1 cellular context compared by ENCODE assay signal in genomic region chr7:114298011-114298410, GRCh38.
TF ChIP-seq lines count a peak whose summit lies in the region.

No MANE protein-coding gene starts in this region.

TF ChIP-seq in SK-N-SH, 30 proteins besides CTCF, POLR2A, EP300 and RAD21 (continued from another document):
- TF ChIP-seq USF1 (IDR thresholded peaks at IDR 0.05; ENCODE audit: borderline replicate concordance, low read depth) (no peak), FOSL2 (IDR thresholded peaks at IDR 0.05; ENCODE audit: borderline replicate concordance, low read depth) (no peak), MXI1 (IDR thresholded peaks at IDR 0.05; ENCODE audit: low read depth, low read length) (no peak), RFX5 (IDR thresholded peaks at IDR 0.05; ENCODE audit: low read length) (no peak), TAF1 (IDR thresholded peaks at IDR 0.05; ENCODE audit: borderline replicate concordance, low read depth, low read length) (no peak), RCOR1 (IDR thresholded peaks at IDR 0.05; ENCODE audit: low read length) (no peak), REST (IDR thresholded peaks at IDR 0.05; ENCODE audit: low read depth, low read length) (no peak)
- TF ChIP-seq, protein P1, sequence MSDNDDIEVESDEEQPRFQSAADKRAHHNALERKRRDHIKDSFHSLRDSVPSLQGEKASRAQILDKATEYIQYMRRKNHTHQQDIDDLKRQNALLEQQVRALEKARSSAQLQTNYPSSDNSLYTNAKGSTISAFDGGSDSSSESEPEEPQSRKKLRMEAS (IDR thresholded peaks at IDR 0.05; ENCODE audit: low read depth) = no peak
- TF ChIP-seq, protein P2, sequence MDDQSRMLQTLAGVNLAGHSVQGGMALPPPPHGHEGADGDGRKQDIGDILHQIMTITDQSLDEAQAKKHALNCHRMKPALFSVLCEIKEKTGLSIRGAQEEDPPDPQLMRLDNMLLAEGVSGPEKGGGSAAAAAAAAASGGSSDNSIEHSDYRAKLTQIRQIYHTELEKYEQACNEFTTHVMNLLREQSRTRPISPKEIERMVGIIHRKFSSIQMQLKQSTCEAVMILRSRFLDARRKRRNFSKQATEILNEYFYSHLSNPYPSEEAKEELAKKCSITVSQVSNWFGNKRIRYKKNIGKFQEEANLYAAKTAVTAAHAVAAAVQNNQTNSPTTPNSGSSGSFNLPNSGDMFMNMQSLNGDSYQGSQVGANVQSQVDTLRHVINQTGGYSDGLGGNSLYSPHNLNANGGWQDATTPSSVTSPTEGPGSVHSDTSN (IDR thresholded peaks at IDR 0.05) = no peak
- TF ChIP-seq, protein P3, sequence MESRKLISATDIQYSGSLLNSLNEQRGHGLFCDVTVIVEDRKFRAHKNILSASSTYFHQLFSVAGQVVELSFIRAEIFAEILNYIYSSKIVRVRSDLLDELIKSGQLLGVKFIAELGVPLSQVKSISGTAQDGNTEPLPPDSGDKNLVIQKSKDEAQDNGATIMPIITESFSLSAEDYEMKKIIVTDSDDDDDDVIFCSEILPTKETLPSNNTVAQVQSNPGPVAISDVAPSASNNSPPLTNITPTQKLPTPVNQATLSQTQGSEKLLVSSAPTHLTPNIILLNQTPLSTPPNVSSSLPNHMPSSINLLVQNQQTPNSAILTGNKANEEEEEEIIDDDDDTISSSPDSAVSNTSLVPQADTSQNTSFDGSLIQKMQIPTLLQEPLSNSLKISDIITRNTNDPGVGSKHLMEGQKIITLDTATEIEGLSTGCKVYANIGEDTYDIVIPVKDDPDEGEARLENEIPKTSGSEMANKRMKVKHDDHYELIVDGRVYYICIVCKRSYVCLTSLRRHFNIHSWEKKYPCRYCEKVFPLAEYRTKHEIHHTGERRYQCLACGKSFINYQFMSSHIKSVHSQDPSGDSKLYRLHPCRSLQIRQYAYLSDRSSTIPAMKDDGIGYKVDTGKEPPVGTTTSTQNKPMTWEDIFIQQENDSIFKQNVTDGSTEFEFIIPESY (IDR thresholded peaks at IDR 0.05; ENCODE audit: borderline replicate concordance, low read depth) = no peak
TF ChIP-seq in SK-N-SH: peak in this region for 0.
